ENCODE assay signal across 18 cellular contexts in the genomic region with DNA sequence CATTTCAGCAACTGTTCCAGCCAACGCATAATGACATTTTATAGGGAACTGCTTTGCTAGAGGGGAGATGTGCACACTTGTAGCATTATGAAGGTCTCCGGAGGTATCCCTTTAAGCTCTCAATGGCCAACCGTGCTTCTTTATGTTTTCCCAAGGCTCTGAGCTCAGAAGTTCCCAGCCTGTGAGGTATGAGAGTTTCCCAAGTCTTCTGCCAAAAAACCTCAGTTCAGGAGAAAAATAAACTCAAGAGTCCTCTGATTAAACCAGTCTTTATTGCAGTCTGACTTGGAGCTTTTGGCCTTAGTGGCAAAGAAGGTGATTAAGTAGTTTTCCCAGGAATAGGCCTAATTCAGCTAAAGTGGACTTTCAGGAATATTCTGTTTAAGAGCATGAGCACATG.
"Had no signal": no experiment of that assay in that cellular context is flagged by ENCODE, and none has a peak within 500 bp of the region (broad histone marks: within the 10 kb centered on the region; RNA-seq: fewer than 3 reads in every experiment).

No MANE protein-coding gene starts in this region.

- DNase-seq: activated B cell treated with CpG ODN at 0.5 μM for 24 hours; activated CD4-positive, alpha-beta memory T cell treated with anti-CD3 and anti-CD28 coated beads, Interleukin-2, amount 10 ng/mL, durations not matched to agents 7 days and 5 days; activated CD4-positive, alpha-beta T cell treated with anti-CD3 and anti-CD28 coated beads for 4 hours; activated naive CD4-positive, alpha-beta T cell treated with Interleukin-2 at 50 U/mL for 16 hours; activated naive CD8-positive, alpha-beta T cell treated with anti-CD3 and anti-CD28 coated beads, Interleukin-2, amount 10 ng/mL, durations not matched to agents 7 days and 5 days; activated T-cell treated with anti-CD3 and anti-CD28 coated beads, Interleukin-2, amount 50 U/mL, for 1 hour; effector memory CD8-positive, alpha-beta T cell; heart right ventricle; immature natural killer cell; naive thymus-derived CD8-positive, alpha-beta T cell; pancreas; stimulated activated CD4-positive, alpha-beta T cell treated with anti-CD3 and anti-CD28 coated beads, Interleukin-2, amount 100 ng/mL, for 24 hours; T-cell; upper lobe of right lung had no signal

- H3K9me3 Mint-ChIP-seq: activated T-helper 2 cell treated with anti-CD3 and anti-CD28 coated beads, Interferon-gamma antibody, Interleukin-2, Interleukin-4, amounts not matched to agents 10 μg/mL and 5 μg/mL and 100 μg/mL, durations not matched to agents 14 hours and 24 hours and 36 hours; effector memory CD8-positive, alpha-beta T cell; stimulated activated naive CD8-positive, alpha-beta T cell treated with anti-CD3 and anti-CD28 coated beads, Interleukin-15, Interleukin-2, amounts not matched to agents 100 ng/mL and 50 ng/mL, for 24 hours; T-cell had no signal

- H3K27me3 ChIP-seq: heart right ventricle, pancreas, upper lobe of right lung had no signal

- H3K27ac Mint-ChIP-seq: activated B cell treated with CpG ODN at 0.5 μM for 24 hours; activated CD4-positive, alpha-beta memory T cell treated with anti-CD3 and anti-CD28 coated beads, Interleukin-2, amount 10 ng/mL, durations not matched to agents 7 days and 5 days; activated naive CD8-positive, alpha-beta T cell treated with anti-CD3 and anti-CD28 coated beads, Interleukin-2, amount 10 ng/mL, durations not matched to agents 7 days and 5 days; activated T-helper 2 cell treated with anti-CD3 and anti-CD28 coated beads, Interferon-gamma antibody, Interleukin-2, Interleukin-4, amounts not matched to agents 10 μg/mL and 5 μg/mL and 100 μg/mL, durations not matched to agents 14 hours and 24 hours and 36 hours; effector memory CD8-positive, alpha-beta T cell; immature natural killer cell; stimulated activated naive CD8-positive, alpha-beta T cell treated with anti-CD3 and anti-CD28 coated beads, Interleukin-15, Interleukin-2, amounts not matched to agents 100 ng/mL and 50 ng/mL, for 24 hours; T-cell had no signal

- ATAC-seq: effector memory CD8-positive, alpha-beta T cell; heart right ventricle; naive thymus-derived CD8-positive, alpha-beta T cell; SK-N-SH treated with all-trans-retinoic acid at 6 μM for 48 hours; T-cell; upper lobe of right lung had no signal

- H3K4me1 Mint-ChIP-seq: activated B cell treated with CpG ODN at 0.5 μM for 24 hours; activated CD4-positive, alpha-beta memory T cell treated with anti-CD3 and anti-CD28 coated beads, Interleukin-2, amount 10 ng/mL, durations not matched to agents 7 days and 5 days; immature natural killer cell had no signal

- H3K36me3 ChIP-seq: heart right ventricle, pancreas, upper lobe of right lung had no signal

- H3K4me3 ChIP-seq: heart right ventricle, pancreas, upper lobe of right lung had no signal

- H3K27ac ChIP-seq: heart right ventricle, upper lobe of right lung had no signal

- H3K4me1 ChIP-seq: heart right ventricle, pancreas, upper lobe of right lung had no signal

- H3K36me3 Mint-ChIP-seq: activated naive CD8-positive, alpha-beta T cell treated with anti-CD3 and anti-CD28 coated beads, Interleukin-2, amount 10 ng/mL, durations not matched to agents 7 days and 5 days; immature natural killer cell; T-cell had no signal

- H3K9me3 ChIP-seq: heart right ventricle, pancreas, upper lobe of right lung had no signal

- FAIRE-seq: bronchial epithelial cell, pancreas had no signal

- H3K4me3 Mint-ChIP-seq: activated B cell treated with CpG ODN at 0.5 μM for 24 hours; activated CD4-positive, alpha-beta memory T cell treated with anti-CD3 and anti-CD28 coated beads, Interleukin-2, amount 10 ng/mL, durations not matched to agents 7 days and 5 days; activated naive CD8-positive, alpha-beta T cell treated with anti-CD3 and anti-CD28 coated beads, Interleukin-2, amount 10 ng/mL, durations not matched to agents 7 days and 5 days; effector memory CD8-positive, alpha-beta T cell; immature natural killer cell; naive thymus-derived CD8-positive, alpha-beta T cell; stimulated activated naive CD8-positive, alpha-beta T cell treated with anti-CD3 and anti-CD28 coated beads, Interleukin-15, Interleukin-2, amounts not matched to agents 100 ng/mL and 50 ng/mL, for 24 hours; T-cell had no signal
